In genomic region chr9:91186311-91187101, GRCh38 we compare ENCODE assay signal across 12 cellular contexts.
DNase-seq lines count a peak whose midpoint lies in the region; ATAC-seq and TF ChIP-seq lines count a peak whose summit lies in the region.
"Had no signal": no experiment of that assay in that cellular context is flagged by ENCODE, and none has a peak within 500 bp of the region (broad histone marks: within the 10 kb centered on the region; RNA-seq: fewer than 3 reads in every experiment).

No MANE protein-coding gene starts in this region.

- no peaks in the 10 kb centered on the region for H3K36me3 ChIP-seq in gastrocnemius medialis

- no peak overlapping the region for H3K4me3 ChIP-seq in gastrocnemius medialis

- no peaks in the 10 kb centered on the region for H3K27me3 ChIP-seq in gastrocnemius medialis

- peaks cover 4 to 13% of the 10 kb centered on the region in 2 donors for H3K4me1 ChIP-seq in gastrocnemius medialis

- in situ Hi-C loops in gastrocnemius medialis (cut with MboI; ENCODE audit: low sequenced_read_pairs in 4 of 4) = loop anchor here in 1 of 4 donors (25.0 kb wide), 1 partner anchor 124 kb away; no protein-coding TSS in a partner anchor

- intact Hi-C loops in gastrocnemius medialis (cut with DNase I; ENCODE audit: low total_unique reads) = no loop called here

- DNase-seq in NOMO-1 treated with DMSO at 0.1 percent for 48 hours (lab: John Stamatoyannopoulos, UW; ENCODE audit: unreplicated experiment) = peak; percentile 7
- DNase-seq in NOMO-1 treated with dmso at 0.1 percent for 144 hours (lab: John Stamatoyannopoulos, UW; ENCODE audit: unreplicated experiment) = no peak
- DNase-seq in RPMI8226 = peak; percentile 41
- DNase-seq in ecto neural progenitor cell (ENCODE audit: low spot score) = peak; percentile 28
- DNase-seq in gastrocnemius medialis = no peak
- no peak for DNase-seq in SW480 (ENCODE audit: low spot score)
- DNase-seq in hippocampal formation (lab: John Stamatoyannopoulos, UW) = no peak
- DNase-seq: naive thymus-derived CD8-positive, alpha-beta T cell; NCI-H1048; stimulated activated CD4-positive, alpha-beta T cell treated with anti-CD3 and anti-CD28 coated beads, Interleukin-15, amount 100 ng/mL, for 24 hours had no signal

- no peaks in the 10 kb centered on the region for H3K9me3 ChIP-seq in gastrocnemius medialis

- H3K27ac ChIP-seq in gastrocnemius medialis = peak overlapping the region in 3 of 4 donors; percentile 40 to 58 (median 55)
- H3K27ac ChIP-seq: 22Rv1 had no signal

- ATAC-seq in gastrocnemius medialis (no peak), GM21447 (IDR thresholded peaks at IDR 0.05; ENCODE audit: unreplicated experiment) (no peak)
- ATAC-seq: naive thymus-derived CD8-positive, alpha-beta T cell had no signal

- no peak for TF ChIP-seq CTCF in gastrocnemius medialis (IDR thresholded peaks at IDR 0.05 in 4 of 5, conservative IDR thresholded peaks at IDR 0.05 in 1 of 5)

- TF ChIP-seq POLR2A in gastrocnemius medialis (IDR thresholded peaks at IDR 0.05) = no peak

Comparison
In these comparisons a context has a peak if more than half of its experiments do, and no peak if none do; other contexts are left out.
1. DNase-seq: peak in NOMO-1 treated with DMSO at 0.1 percent for 48 hours (single experiment), RPMI8226 (single experiment) and ecto neural progenitor cell (single experiment); none in NOMO-1 treated with dmso at 0.1 percent for 144 hours (single experiment), gastrocnemius medialis (0 of 2), SW480 (single experiment) and hippocampal formation (0 of 2).